ENCODE assay signal across 8 cellular contexts in the genomic region with DNA sequence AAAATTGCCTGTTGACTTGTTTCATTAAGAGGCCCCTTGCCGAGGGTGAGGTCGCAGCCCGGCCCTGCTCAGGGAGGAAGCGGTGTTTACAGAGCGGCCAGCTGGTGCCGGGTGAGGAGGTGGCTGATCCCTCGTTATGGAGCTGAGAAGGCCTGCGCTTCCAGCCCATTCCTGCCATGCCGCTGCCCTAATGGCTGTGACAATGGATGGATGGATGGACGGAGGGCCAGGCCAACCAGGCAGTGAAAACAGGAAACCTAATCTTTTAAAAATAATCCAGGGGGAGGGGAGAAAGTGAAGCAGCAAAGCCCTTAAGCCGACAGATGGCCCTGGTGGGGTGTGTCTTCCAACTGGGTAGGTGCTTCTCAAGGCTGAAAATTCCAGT. TPM values are rescaled to one million over a fixed set of nuclear protein-coding genes. Genes with fewer than 3 reads are reported as not detected.
DNase-seq lines count a peak whose midpoint lies in the region; ATAC-seq lines count a peak whose summit lies in the region.

No MANE protein-coding gene starts in this region.

- H3K27me3 Mint-ChIP-seq in activated CD4-positive, alpha-beta memory T cell treated with anti-CD3 and anti-CD28 coated beads, Interleukin-2, amount 10 ng/mL, durations not matched to agents 7 days and 5 days: no peaks in the 10 kb centered on the region
- H3K27me3 Mint-ChIP-seq in stimulated activated naive B cell treated with anti-CD40 and anti-IgM and Interleukin-4, amounts not matched to agents 10 μg/mL and 1 μg/mL and 100 μg/mL, for 72 hours: no peaks in the 10 kb centered on the region

- peak overlapping the region; percentile 85 for H3K27ac Mint-ChIP-seq in activated CD4-positive, alpha-beta memory T cell treated with anti-CD3 and anti-CD28 coated beads, Interleukin-2, amount 10 ng/mL, durations not matched to agents 7 days and 5 days
- H3K27ac Mint-ChIP-seq in stimulated activated naive B cell treated with anti-CD40 and anti-IgM and Interleukin-4, amounts not matched to agents 10 μg/mL and 1 μg/mL and 100 μg/mL, for 72 hours: peak overlapping the region; percentile 70

- peaks cover 2% of the 10 kb centered on the region for H3K36me3 Mint-ChIP-seq in activated CD4-positive, alpha-beta memory T cell treated with anti-CD3 and anti-CD28 coated beads, Interleukin-2, amount 10 ng/mL, durations not matched to agents 7 days and 5 days (ENCODE audit: low read depth)
- peaks cover 2 to 7% of the 10 kb centered on the region in 2 donors for H3K36me3 Mint-ChIP-seq in stimulated activated naive B cell treated with anti-CD40 and anti-IgM and Interleukin-4, amounts not matched to agents 10 μg/mL and 1 μg/mL and 100 μg/mL, for 72 hours

- H3K9me3 Mint-ChIP-seq in activated CD4-positive, alpha-beta memory T cell treated with anti-CD3 and anti-CD28 coated beads, Interleukin-2, amount 10 ng/mL, durations not matched to agents 7 days and 5 days: no peaks in the 10 kb centered on the region
- H3K9me3 Mint-ChIP-seq in stimulated activated naive B cell treated with anti-CD40 and anti-IgM and Interleukin-4, amounts not matched to agents 10 μg/mL and 1 μg/mL and 100 μg/mL, for 72 hours: no peaks in the 10 kb centered on the region

- peaks cover 93% of the 10 kb centered on the region for H3K4me1 Mint-ChIP-seq in activated CD4-positive, alpha-beta memory T cell treated with anti-CD3 and anti-CD28 coated beads, Interleukin-2, amount 10 ng/mL, durations not matched to agents 7 days and 5 days
- H3K4me1 Mint-ChIP-seq in stimulated activated naive B cell treated with anti-CD40 and anti-IgM and Interleukin-4, amounts not matched to agents 10 μg/mL and 1 μg/mL and 100 μg/mL, for 72 hours: peaks cover 78 to 100% of the 10 kb centered on the region in 2 donors

- ATAC-seq in stimulated activated naive B cell treated with anti-CD40 and anti-IgM and Interleukin-4, amounts not matched to agents 10 μg/mL and 1 μg/mL and 100 μg/mL, for 72 hours (replicated peaks): no peak
- no peak for ATAC-seq in HG03354 (IDR thresholded peaks at IDR 0.05; ENCODE audit: poor library complexity, severe bottlenecking, unreplicated experiment)

- CTCF ChIA-PET in activated CD4-positive, alpha-beta memory T cell treated with anti-CD3 and anti-CD28 coated beads, Interleukin-2, amount 10 ng/mL, durations not matched to agents 7 days and 5 days (lab: Charles Lee): interaction anchor here (0.8 kb wide), 1 partner anchor 24 kb away, joined by 3 read pairs; no protein-coding TSS in a partner anchor

- DNase-seq in DMS153 (lab: John Stamatoyannopoulos, UW) (peak; percentile 86), MV-4-11 (lab: John Stamatoyannopoulos, UW) (peak; percentile 81), iPS-NIHi7 (ENCODE audit: extremely low spot score) (peak; percentile 75), RPMI8226 (no peak), mesenteric fat pad (ENCODE audit: low spot score) (no peak)
- DNase-seq in activated CD4-positive, alpha-beta memory T cell treated with anti-CD3 and anti-CD28 coated beads, Interleukin-2, amount 10 ng/mL, durations not matched to agents 7 days and 5 days: no peak
- DNase-seq in stimulated activated naive B cell treated with anti-CD40 and anti-IgM and Interleukin-4, amounts not matched to agents 10 μg/mL and 1 μg/mL and 100 μg/mL, for 72 hours: no peak

- POLR2A ChIA-PET in activated CD4-positive, alpha-beta memory T cell treated with anti-CD3 and anti-CD28 coated beads, Interleukin-2, amount 10 ng/mL, durations not matched to agents 7 days and 5 days (lab: Charles Lee): interaction anchor here (0.9 to 2.0 kb wide), 4 partner anchors 13 to 38 kb away, joined by 3 to 9 read pairs (median 4); a partner anchor contains a TSS

- peak overlapping the region; percentile 63 for H3K4me3 Mint-ChIP-seq in activated CD4-positive, alpha-beta memory T cell treated with anti-CD3 and anti-CD28 coated beads, Interleukin-2, amount 10 ng/mL, durations not matched to agents 7 days and 5 days
- H3K4me3 Mint-ChIP-seq in stimulated activated naive B cell treated with anti-CD40 and anti-IgM and Interleukin-4, amounts not matched to agents 10 μg/mL and 1 μg/mL and 100 μg/mL, for 72 hours: peak overlapping the region; percentile 70 to 76

RNA-seq across cellular contexts. Expression of a gene that starts 38.5 kb away (rescaled TPM):
- 10 to 100 TPM; 60.7 to 63.2 TPM for total RNA-seq in activated CD4-positive, alpha-beta memory T cell treated with anti-CD3 and anti-CD28 coated beads, Interleukin-2, amount 10 ng/mL, durations not matched to agents 7 days and 5 days
- 98.1 TPM for total RNA-seq in mesenteric fat pad

Comparison
In these comparisons a context has a peak if more than half of its experiments do, and no peak if none do; other contexts are left out.
1. DNase-seq: peak in DMS153 (single experiment), MV-4-11 (single experiment) and iPS-NIHi7 (single experiment); none in activated CD4-positive, alpha-beta memory T cell treated with anti-CD3 and anti-CD28 coated beads, Interleukin-2, amount 10 ng/mL, durations not matched to agents 7 days and 5 days (single experiment), stimulated activated naive B cell treated with anti-CD40 and anti-IgM and Interleukin-4, amounts not matched to agents 10 μg/mL and 1 μg/mL and 100 μg/mL, for 72 hours (single experiment), RPMI8226 (single experiment) and mesenteric fat pad (single experiment).